ENCODE assay signal across 8 cellular contexts in genomic region chr2:20135631-20136050, GRCh38.
DNase-seq lines count a peak whose midpoint lies in the region; ATAC-seq, FAIRE-seq and TF ChIP-seq lines count a peak whose summit lies in the region.

No MANE protein-coding gene starts in this region.

- no peak overlapping the region for H3K4ac ChIP-seq in mesendoderm (ENCODE audit: low read depth, low read length)

- H2BK5ac ChIP-seq in mesendoderm (ENCODE audit: low read length): no peak overlapping the region

- CTCF ChIA-PET in endothelial cell of umbilical vein (lab: Charles Lee): interaction anchor here (0.6 to 6.2 kb wide), 26 partner anchors 8 to 190 kb away, joined by 3 to 76 read pairs (median 4); partner anchors contain the start of gene SDC1

- peaks cover 25% of the 10 kb centered on the region for H3K27me3 Mint-ChIP-seq in GM23338 (ENCODE audit: insufficient read depth, low read depth, poor library complexity)

- H3K9me1 ChIP-seq in endothelial cell of umbilical vein (replicated peaks; ENCODE audit: control insufficient read depth, extremely low read depth, insufficient read depth, low read length): no peaks in the 10 kb centered on the region

- no peaks in the 10 kb centered on the region for H4K20me1 ChIP-seq in GM23338 (replicated peaks; ENCODE audit: insufficient read depth)
- H4K20me1 ChIP-seq in SU-DHL-6 (ENCODE audit: low read depth, low read length): no peaks in the 10 kb centered on the region
- no peaks in the 10 kb centered on the region for H4K20me1 ChIP-seq in endothelial cell of umbilical vein (replicated peaks; ENCODE audit: control insufficient read depth, extremely low read depth, insufficient read depth, low read length)

- POLR2A ChIA-PET in endothelial cell of umbilical vein (lab: Charles Lee): no interaction called here

- DNase-seq in NCI-H526 (lab: John Stamatoyannopoulos, UW): peak; percentile 23 to 88
- no peak for DNase-seq in NCI-H526 treated with DMSO at 0.1 percent for 48 hours (lab: John Stamatoyannopoulos, UW)
- peak; percentile 91 for DNase-seq in GM23338 (ENCODE audit: low spot score)
- DNase-seq in LHCN-M2 (ENCODE audit: low read depth): peak; percentile 72
- peak; percentile 62 for DNase-seq in endothelial cell of umbilical vein (ENCODE audit: low read depth, low spot score)
- DNase-seq in mesendoderm: peak; percentile 83
- peak; percentile 85 to 89 for DNase-seq in thyroid gland

- WGBS in mesendoderm (ENCODE audit: extremely low coverage, insufficient coverage, low lambda C conversion rate): no CpG with 5 or more reads among the region's 10 CpGs
- WGBS in thyroid gland, 2 donors: 13 to 21% methylated on average over 9 to 10 of the region's 10 CpGs

- H3K4me1 Mint-ChIP-seq in GM23338: peaks cover 43% of the 10 kb centered on the region

- H3K4me3 ChIP-seq in GM23338: no peak overlapping the region
- H3K4me3 ChIP-seq in SU-DHL-6 (ENCODE audit: insufficient read depth, low read length, poor library complexity, severe bottlenecking): no peak overlapping the region
- no peak overlapping the region for H3K4me3 ChIP-seq in endothelial cell of umbilical vein (replicated peaks in 1 of 3; ENCODE audit: insufficient read depth in 1 of 3, low read depth in 1 of 3, low read length in 3 of 3)
- H3K4me3 ChIP-seq in mesendoderm (ENCODE audit: low read length): no peak overlapping the region
- no peak overlapping the region for H3K4me3 ChIP-seq in thyroid gland (replicated peaks in 1 of 3)

- H2BK120ac ChIP-seq in mesendoderm (ENCODE audit: low read depth, low read length): no peak overlapping the region

- no peak overlapping the region for H3K18ac ChIP-seq in mesendoderm (ENCODE audit: low read length)

- TF ChIP-seq CTCF in GM23338 (conservative IDR thresholded peaks at IDR 0.05; ENCODE audit: low read depth in 2 of 2): peak; percentile 85 to 87
- peak; percentile 55 for TF ChIP-seq CTCF in SU-DHL-6 (IDR thresholded peaks at IDR 0.05; ENCODE audit: insufficient read depth, low read length, poor library complexity, severe bottlenecking)
- TF ChIP-seq CTCF in endothelial cell of umbilical vein (IDR thresholded peaks at IDR 0.05; ENCODE audit: extremely low read depth in 1 of 2, insufficient read depth in 1 of 2, low read depth in 1 of 2, low read length in 2 of 2): peak; percentile 76 to 91
- peak; percentile 27 to 96 (median 84) for TF ChIP-seq CTCF in thyroid gland (IDR thresholded peaks at IDR 0.05)

- dilution Hi-C loops in endothelial cell of umbilical vein (cut with MboI; ENCODE audit: extremely low pct_ligation_motif_present, low sequenced_read_pairs): no loop called here

- H3K36me3 ChIP-seq in GM23338 (ENCODE audit: insufficient read depth) (no peaks in the 10 kb centered on the region), SU-DHL-6 (ENCODE audit: low read length) (no peaks in the 10 kb centered on the region), endothelial cell of umbilical vein (ENCODE audit: control insufficient read depth in 2 of 2, extremely low read depth in 1 of 2, insufficient read depth in 2 of 2, low read length in 2 of 2) (no peaks in the 10 kb centered on the region), mesendoderm (ENCODE audit: control insufficient read depth, insufficient read depth, low read length) (no peaks in the 10 kb centered on the region), thyroid gland (no peaks in the 10 kb centered on the region)

- H3K9me3 Mint-ChIP-seq in GM23338: no peaks in the 10 kb centered on the region

- H2BK15ac ChIP-seq in mesendoderm (replicated peaks; ENCODE audit: low read depth): no peak overlapping the region

- no peak overlapping the region for H3K23ac ChIP-seq in mesendoderm (ENCODE audit: low read length)

- H2AFZ ChIP-seq in GM23338 (peak overlapping the region; percentile 90), SU-DHL-6 (ENCODE audit: low read depth, low read length, severe bottlenecking) (no peak overlapping the region), endothelial cell of umbilical vein (ENCODE audit: low read depth, low read length) (no peak overlapping the region)

- TF ChIP-seq POLR2A in endothelial cell of umbilical vein (IDR thresholded peaks at IDR 0.05; ENCODE audit: low read depth, low read length) (no peak), thyroid gland (IDR thresholded peaks at IDR 0.05) (no peak)

- no peak overlapping the region for H3K27ac Mint-ChIP-seq in GM23338

- H3K4me2 ChIP-seq in GM23338 (no peak overlapping the region), SU-DHL-6 (ENCODE audit: low read depth, low read length, poor library complexity, severe bottlenecking) (no peak overlapping the region), endothelial cell of umbilical vein (ENCODE audit: insufficient read depth, low read length) (no peak overlapping the region), mesendoderm (ENCODE audit: low read length) (no peak overlapping the region)

- H3K27ac ChIP-seq in GM23338 (ENCODE audit: low read depth): no peak overlapping the region
- H3K27ac ChIP-seq in SU-DHL-6 (ENCODE audit: low read depth, low read length): no peak overlapping the region
- no peak overlapping the region for H3K27ac ChIP-seq in endothelial cell of umbilical vein (ENCODE audit: insufficient read depth, low read depth, low read length)
- no peak overlapping the region for H3K27ac ChIP-seq in mesendoderm (ENCODE audit: low read depth, low read length)
- peak overlapping the region; percentile 26 to 49 (median 36) for H3K27ac ChIP-seq in thyroid gland

- H4K8ac ChIP-seq in mesendoderm (ENCODE audit: low read depth, low read length): no peak overlapping the region

- H3K4me1 ChIP-seq in GM23338 (ENCODE audit: insufficient read depth) (peaks cover 15% of the 10 kb centered on the region; the same call in 1 of the 2 replicates), endothelial cell of umbilical vein (ENCODE audit: control insufficient read depth, extremely low read depth, insufficient read depth, low read length) (peaks cover under 1% of the 10 kb centered on the region), mesendoderm (ENCODE audit: control insufficient read depth, low read depth, low read length) (peaks cover 2% of the 10 kb centered on the region), thyroid gland (no peaks in the 10 kb centered on the region)

- FAIRE-seq in endothelial cell of umbilical vein (lab: Jason Lieb, UNC): peak; percentile 88

- no peaks in the 10 kb centered on the region for H3K27me3 ChIP-seq in GM23338 (ENCODE audit: insufficient read depth)
- H3K27me3 ChIP-seq in SU-DHL-6 (ENCODE audit: low read length): no peaks in the 10 kb centered on the region
- peaks cover 0 to 4% of the 10 kb centered on the region in 2 experiments for H3K27me3 ChIP-seq in endothelial cell of umbilical vein (ENCODE audit: control insufficient read depth in 2 of 2, insufficient read depth in 2 of 2, low read length in 2 of 2)
- no peaks in the 10 kb centered on the region for H3K27me3 ChIP-seq in mesendoderm (ENCODE audit: insufficient read depth, low read length, poor library complexity)
- H3K27me3 ChIP-seq in thyroid gland: no peaks in the 10 kb centered on the region

- H3K4me3 Mint-ChIP-seq in GM23338: no peak overlapping the region

- H3K9ac ChIP-seq in SU-DHL-6 (ENCODE audit: low read length): no peak overlapping the region
- no peak overlapping the region for H3K9ac ChIP-seq in endothelial cell of umbilical vein (replicated peaks; ENCODE audit: extremely low read depth, insufficient read depth, low read length)
- no peak overlapping the region for H3K9ac ChIP-seq in mesendoderm (ENCODE audit: low read length)

- no peaks in the 10 kb centered on the region for H3K79me1 ChIP-seq in mesendoderm (ENCODE audit: low read length)

- intact Hi-C loops in endothelial cell of umbilical vein (cut with micrococcal nuclease): loop anchor here (1.0 to 10.0 kb wide), 4 partner anchors 56 to 189 kb away; no protein-coding TSS in a partner anchor
- intact Hi-C loops in thyroid gland (cut with DNase I): loop anchor here (5.0 to 10.0 kb wide), 2 partner anchors 87 to 509 kb away; no protein-coding TSS in a partner anchor

- no peaks in the 10 kb centered on the region for H3K36me3 Mint-ChIP-seq in GM23338 (ENCODE audit: low read depth)

- no peaks in the 10 kb centered on the region for H3K9me3 ChIP-seq in SU-DHL-6 (ENCODE audit: insufficient read depth, low read length)
- no peaks in the 10 kb centered on the region for H3K9me3 ChIP-seq in endothelial cell of umbilical vein (replicated peaks; ENCODE audit: control insufficient read depth, insufficient read depth, low read length)
- no peaks in the 10 kb centered on the region for H3K9me3 ChIP-seq in thyroid gland

- no peaks in the 10 kb centered on the region for H3K79me2 ChIP-seq in GM23338 (replicated peaks; ENCODE audit: insufficient read depth)
- H3K79me2 ChIP-seq in SU-DHL-6 (ENCODE audit: insufficient read depth, low read length): no peaks in the 10 kb centered on the region
- no peaks in the 10 kb centered on the region for H3K79me2 ChIP-seq in endothelial cell of umbilical vein (ENCODE audit: control insufficient read depth, insufficient read depth, low read length)
- H3K79me2 ChIP-seq in mesendoderm (ENCODE audit: control insufficient read depth, insufficient read depth, low read length): no peaks in the 10 kb centered on the region

- H3K9me2 ChIP-seq in GM23338 (ENCODE audit: insufficient read depth) (no peaks in the 10 kb centered on the region), SU-DHL-6 (replicated peaks; ENCODE audit: insufficient read depth, low read length) (no peaks in the 10 kb centered on the region)

- H3F3A ChIP-seq in GM23338 (replicated peaks; ENCODE audit: low read depth): no peaks in the 10 kb centered on the region
- no peaks in the 10 kb centered on the region for H3F3A ChIP-seq in SU-DHL-6 (ENCODE audit: insufficient read depth)

- BruUV-seq in endothelial cell of umbilical vein (replicated peaks; lab: Mats Ljungman, UMichigan): no TSS peak

- no peak overlapping the region for H3K56ac ChIP-seq in mesendoderm (ENCODE audit: low read length)

- no peak overlapping the region for H2AK5ac ChIP-seq in mesendoderm (ENCODE audit: low read length)

- ATAC-seq in GM23338: peak; percentile 81

- no peak overlapping the region for H4K5ac ChIP-seq in mesendoderm (ENCODE audit: low read length)

TF ChIP-seq in GM23338, 12 proteins besides CTCF, POLR2A, EP300 and RAD21:
- TF ChIP-seq CREB1 (CRISPR knock-in tag; IDR thresholded peaks at IDR 0.05; ENCODE audit: low read depth) (0 out of 2 replicates have a peak, but pooled peaks have one; percentile 5), STAT1 (IDR thresholded peaks at IDR 0.05; ENCODE audit: unreplicated experiment) (no peak)

TF ChIP-seq in endothelial cell of umbilical vein, 7 proteins besides CTCF, POLR2A, EP300 and RAD21 (continues in another document):
- TF ChIP-seq MYC (IDR thresholded peaks at IDR 0.05; ENCODE audit: low read depth, low read length) (no peak), GATA2 (IDR thresholded peaks at IDR 0.05; ENCODE audit: insufficient read depth, insufficient read length, low read depth, low read length) (no peak), JUN (IDR thresholded peaks at IDR 0.05; ENCODE audit: borderline replicate concordance, insufficient read depth, insufficient read length, low read depth) (no peak), FOS (IDR thresholded peaks at IDR 0.05; ENCODE audit: borderline replicate concordance, insufficient read depth, low read length) (no peak), POLR2AphosphoS5 (IDR thresholded peaks at IDR 0.05; ENCODE audit: insufficient read depth, low read depth, low read length) (no peak)

Comparison
In these comparisons a context has a peak if more than half of its experiments do, and no peak if none do; other contexts are left out.
1. H3K27ac ChIP-seq: peak in thyroid gland (3 of 3); none in GM23338 (single experiment), SU-DHL-6 (single experiment), endothelial cell of umbilical vein (single experiment) and mesendoderm (single experiment).
2. Peak in every context shown above with its lines, with median percentiles within 50 percentile points of each other: CTCF ChIP-seq.